In the genomic region with DNA sequence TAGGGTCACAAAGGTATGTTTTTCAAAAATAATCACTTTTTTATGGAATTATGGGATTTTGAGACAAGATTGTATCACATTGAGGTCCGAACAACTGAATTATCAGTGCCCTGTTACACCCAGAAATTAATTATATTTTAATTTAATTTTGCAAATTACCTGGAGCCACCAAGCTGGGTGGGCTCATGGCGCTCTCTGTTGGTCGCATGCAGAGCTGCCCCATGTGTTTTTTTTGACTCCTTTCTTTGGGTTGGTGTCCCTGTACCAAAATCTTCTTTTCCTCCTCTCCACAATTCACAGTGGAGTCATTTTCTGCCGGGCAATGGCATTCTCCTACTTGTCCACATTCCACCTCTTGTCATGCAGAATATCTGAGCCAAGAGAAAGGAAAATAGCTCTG, we compare ENCODE assay signal across 1 cellular context.
TF ChIP-seq lines count a peak whose summit lies in the region.

No MANE protein-coding gene starts in this region.

TF ChIP-seq in GM23338, 12 proteins besides CTCF, POLR2A, EP300 and RAD21 (continued from another document):
- TF ChIP-seq, protein P1, sequence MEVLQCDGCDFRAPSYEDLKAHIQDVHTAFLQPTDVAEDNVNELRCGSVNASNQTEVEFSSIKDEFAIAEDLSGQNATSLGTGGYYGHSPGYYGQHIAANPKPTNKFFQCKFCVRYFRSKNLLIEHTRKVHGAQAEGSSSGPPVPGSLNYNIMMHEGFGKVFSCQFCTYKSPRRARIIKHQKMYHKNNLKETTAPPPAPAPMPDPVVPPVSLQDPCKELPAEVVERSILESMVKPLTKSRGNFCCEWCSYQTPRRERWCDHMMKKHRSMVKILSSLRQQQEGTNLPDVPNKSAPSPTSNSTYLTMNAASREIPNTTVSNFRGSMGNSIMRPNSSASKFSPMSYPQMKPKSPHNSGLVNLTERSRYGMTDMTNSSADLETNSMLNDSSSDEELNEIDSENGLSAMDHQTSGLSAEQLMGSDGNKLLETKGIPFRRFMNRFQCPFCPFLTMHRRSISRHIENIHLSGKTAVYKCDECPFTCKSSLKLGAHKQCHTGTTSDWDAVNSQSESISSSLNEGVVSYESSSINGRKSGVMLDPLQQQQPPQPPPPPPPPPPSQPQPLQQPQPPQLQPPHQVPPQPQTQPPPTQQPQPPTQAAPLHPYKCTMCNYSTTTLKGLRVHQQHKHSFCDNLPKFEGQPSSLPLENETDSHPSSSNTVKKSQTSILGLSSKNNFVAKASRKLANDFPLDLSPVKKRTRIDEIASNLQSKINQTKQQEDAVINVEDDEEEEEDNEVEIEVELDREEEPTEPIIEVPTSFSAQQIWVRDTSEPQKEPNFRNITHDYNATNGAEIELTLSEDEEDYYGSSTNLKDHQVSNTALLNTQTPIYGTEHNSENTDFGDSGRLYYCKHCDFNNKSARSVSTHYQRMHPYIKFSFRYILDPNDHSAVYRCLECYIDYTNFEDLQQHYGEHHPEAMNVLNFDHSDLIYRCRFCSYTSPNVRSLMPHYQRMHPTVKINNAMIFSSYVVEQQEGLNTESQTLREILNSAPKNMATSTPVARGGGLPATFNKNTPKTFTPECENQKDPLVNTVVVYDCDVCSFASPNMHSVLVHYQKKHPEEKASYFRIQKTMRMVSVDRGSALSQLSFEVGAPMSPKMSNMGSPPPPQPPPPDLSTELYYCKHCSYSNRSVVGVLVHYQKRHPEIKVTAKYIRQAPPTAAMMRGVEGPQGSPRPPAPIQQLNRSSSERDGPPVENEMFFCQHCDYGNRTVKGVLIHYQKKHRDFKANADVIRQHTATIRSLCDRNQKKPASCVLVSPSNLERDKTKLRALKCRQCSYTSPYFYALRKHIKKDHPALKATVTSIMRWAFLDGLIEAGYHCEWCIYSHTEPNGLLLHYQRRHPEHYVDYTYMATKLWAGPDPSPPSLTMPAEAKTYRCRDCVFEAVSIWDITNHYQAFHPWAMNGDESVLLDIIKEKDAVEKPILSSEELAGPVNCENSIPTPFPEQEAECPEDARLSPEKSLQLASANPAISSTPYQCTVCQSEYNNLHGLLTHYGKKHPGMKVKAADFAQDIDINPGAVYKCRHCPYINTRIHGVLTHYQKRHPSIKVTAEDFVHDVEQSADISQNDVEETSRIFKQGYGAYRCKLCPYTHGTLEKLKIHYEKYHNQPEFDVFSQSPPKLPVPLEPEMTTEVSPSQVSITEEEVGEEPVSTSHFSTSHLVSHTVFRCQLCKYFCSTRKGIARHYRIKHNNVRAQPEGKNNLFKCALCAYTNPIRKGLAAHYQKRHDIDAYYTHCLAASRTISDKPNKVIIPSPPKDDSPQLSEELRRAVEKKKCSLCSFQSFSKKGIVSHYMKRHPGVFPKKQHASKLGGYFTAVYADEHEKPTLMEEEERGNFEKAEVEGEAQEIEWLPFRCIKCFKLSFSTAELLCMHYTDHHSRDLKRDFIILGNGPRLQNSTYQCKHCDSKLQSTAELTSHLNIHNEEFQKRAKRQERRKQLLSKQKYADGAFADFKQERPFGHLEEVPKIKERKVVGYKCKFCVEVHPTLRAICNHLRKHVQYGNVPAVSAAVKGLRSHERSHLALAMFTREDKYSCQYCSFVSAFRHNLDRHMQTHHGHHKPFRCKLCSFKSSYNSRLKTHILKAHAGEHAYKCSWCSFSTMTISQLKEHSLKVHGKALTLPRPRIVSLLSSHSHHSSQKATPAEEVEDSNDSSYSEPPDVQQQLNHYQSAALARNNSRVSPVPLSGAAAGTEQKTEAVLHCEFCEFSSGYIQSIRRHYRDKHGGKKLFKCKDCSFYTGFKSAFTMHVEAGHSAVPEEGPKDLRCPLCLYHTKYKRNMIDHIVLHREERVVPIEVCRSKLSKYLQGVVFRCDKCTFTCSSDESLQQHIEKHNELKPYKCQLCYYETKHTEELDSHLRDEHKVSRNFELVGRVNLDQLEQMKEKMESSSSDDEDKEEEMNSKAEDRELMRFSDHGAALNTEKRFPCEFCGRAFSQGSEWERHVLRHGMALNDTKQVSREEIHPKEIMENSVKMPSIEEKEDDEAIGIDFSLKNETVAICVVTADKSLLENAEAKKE (CRISPR knock-in tag; IDR thresholded peaks at IDR 0.05) = no peak
- no peak for TF ChIP-seq EZH2 (IDR thresholded peaks at IDR 0.05; ENCODE audit: low read depth, unreplicated experiment)
- TF ChIP-seq CREB1 (CRISPR knock-in tag; IDR thresholded peaks at IDR 0.05; ENCODE audit: low read depth) = no peak
- TF ChIP-seq, protein P2, sequence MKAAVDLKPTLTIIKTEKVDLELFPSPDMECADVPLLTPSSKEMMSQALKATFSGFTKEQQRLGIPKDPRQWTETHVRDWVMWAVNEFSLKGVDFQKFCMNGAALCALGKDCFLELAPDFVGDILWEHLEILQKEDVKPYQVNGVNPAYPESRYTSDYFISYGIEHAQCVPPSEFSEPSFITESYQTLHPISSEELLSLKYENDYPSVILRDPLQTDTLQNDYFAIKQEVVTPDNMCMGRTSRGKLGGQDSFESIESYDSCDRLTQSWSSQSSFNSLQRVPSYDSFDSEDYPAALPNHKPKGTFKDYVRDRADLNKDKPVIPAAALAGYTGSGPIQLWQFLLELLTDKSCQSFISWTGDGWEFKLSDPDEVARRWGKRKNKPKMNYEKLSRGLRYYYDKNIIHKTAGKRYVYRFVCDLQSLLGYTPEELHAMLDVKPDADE (IDR thresholded peaks at IDR 0.05) = no peak
